In the genomic region with DNA sequence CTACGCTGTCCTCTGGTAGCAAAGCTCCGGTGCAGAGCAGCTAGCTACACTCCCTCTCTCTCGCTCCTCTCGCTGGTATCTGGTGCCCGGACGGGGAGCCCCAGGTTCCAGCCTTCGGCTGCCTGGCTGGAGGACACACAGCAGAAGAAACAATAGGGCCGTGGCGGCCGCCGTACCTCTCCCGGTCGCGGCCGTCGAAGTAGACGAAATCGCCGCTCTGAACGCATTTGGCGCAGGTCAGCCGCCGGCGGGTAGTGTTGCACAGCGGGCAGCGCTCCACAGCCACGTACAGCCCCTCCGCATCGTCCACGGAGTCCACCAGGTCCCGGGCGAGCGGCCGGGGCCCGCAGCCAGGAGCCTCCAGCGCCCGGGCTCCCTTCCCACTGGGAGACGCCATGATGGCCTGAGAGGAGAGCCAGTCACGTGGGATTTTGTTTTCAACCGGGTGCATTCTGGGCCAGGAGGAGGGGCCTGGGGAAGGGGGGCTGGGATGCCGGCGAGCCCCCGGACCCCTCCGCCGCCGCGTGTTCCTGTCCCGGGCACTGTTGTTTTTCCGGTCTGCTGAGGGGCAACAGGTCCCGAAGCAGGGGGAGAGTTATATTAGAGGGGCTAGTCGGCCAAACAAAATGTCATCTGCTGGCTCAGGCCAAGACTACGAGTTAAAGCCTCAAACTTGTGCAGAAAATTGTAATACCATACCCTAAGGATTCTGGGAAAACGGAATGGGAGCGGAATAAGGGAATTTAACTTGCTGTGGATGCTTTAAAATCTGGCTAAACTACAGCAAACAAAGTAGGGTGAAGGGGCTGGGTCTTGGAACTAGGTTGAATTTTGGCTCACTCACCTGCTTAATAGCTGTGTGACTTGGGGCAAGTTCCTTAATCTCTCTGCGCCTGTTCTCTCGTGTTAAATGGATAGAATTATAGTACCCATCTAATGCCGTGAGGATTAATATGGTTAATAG, we compare ENCODE assay signal across 1 cellular context.
TF ChIP-seq lines count a peak whose summit lies in the region.

A gene with protein sequence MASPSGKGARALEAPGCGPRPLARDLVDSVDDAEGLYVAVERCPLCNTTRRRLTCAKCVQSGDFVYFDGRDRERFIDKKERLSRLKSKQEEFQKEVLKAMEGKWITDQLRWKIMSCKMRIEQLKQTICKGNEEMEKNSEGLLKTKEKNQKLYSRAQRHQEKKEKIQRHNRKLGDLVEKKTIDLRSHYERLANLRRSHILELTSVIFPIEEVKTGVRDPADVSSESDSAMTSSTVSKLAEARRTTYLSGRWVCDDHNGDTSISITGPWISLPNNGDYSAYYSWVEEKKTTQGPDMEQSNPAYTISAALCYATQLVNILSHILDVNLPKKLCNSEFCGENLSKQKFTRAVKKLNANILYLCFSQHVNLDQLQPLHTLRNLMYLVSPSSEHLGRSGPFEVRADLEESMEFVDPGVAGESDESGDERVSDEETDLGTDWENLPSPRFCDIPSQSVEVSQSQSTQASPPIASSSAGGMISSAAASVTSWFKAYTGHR (minus strand): TSS at position 405 of the 964 bp plus-strand sequence. CDS start 8 bp downstream, at position 397.

TF ChIP-seq in HepG2, 621 proteins besides CTCF, POLR2A, EP300 and RAD21 (continued from another document and continues in another):
- TF ChIP-seq, protein P1, sequence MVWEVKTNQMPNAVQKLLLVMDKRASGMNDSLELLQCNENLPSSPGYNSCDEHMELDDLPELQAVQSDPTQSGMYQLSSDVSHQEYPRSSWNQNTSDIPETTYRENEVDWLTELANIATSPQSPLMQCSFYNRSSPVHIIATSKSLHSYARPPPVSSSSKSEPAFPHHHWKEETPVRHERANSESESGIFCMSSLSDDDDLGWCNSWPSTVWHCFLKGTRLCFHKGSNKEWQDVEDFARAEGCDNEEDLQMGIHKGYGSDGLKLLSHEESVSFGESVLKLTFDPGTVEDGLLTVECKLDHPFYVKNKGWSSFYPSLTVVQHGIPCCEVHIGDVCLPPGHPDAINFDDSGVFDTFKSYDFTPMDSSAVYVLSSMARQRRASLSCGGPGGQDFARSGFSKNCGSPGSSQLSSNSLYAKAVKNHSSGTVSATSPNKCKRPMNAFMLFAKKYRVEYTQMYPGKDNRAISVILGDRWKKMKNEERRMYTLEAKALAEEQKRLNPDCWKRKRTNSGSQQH (CRISPR knock-in tag; IDR thresholded peaks at IDR 0.05; ENCODE audit: low read depth): peak; percentile 93
- TF ChIP-seq TEAD3 (CRISPR knock-in tag; optimal IDR thresholded peaks at IDR 0.05; ENCODE audit: borderline replicate concordance) (peak; percentile 43), ZNF101 (CRISPR knock-in tag; IDR thresholded peaks at IDR 0.05; ENCODE audit: borderline replicate concordance, low read depth) (no peak), ZNF75D (CRISPR knock-in tag; IDR thresholded peaks at IDR 0.05; ENCODE audit: borderline replicate concordance) (no peak), IKZF1 (IDR thresholded peaks at IDR 0.05) (no peak), CENPX (CRISPR knock-in tag; IDR thresholded peaks at IDR 0.05) (no peak), RARA (CRISPR knock-in tag; IDR thresholded peaks at IDR 0.05) (no peak), ZNF670 (CRISPR knock-in tag; IDR thresholded peaks at IDR 0.05; ENCODE audit: borderline replicate concordance) (no peak), TCF12 (IDR thresholded peaks at IDR 0.05) (no peak), TCF12 (CRISPR knock-in tag; IDR thresholded peaks at IDR 0.05) (no peak), GTF3A (CRISPR knock-in tag; conservative IDR thresholded peaks at IDR 0.05) (no peak), ZNF335 (CRISPR knock-in tag; IDR thresholded peaks at IDR 0.05) (peak; percentile 35; the same call in 1 of the 2 replicates), CC2D1A (CRISPR knock-in tag; IDR thresholded peaks at IDR 0.05) (no peak), ZNF850 (CRISPR knock-in tag; conservative IDR thresholded peaks at IDR 0.05) (no peak), ZFP90 (CRISPR knock-in tag; IDR thresholded peaks at IDR 0.05; ENCODE audit: borderline replicate concordance) (peak; percentile 87; the same call in 1 of the 2 replicates), ZNF766 (CRISPR knock-in tag; IDR thresholded peaks at IDR 0.05; ENCODE audit: borderline replicate concordance) (no peak), HDAC1 (CRISPR knock-in tag; IDR thresholded peaks at IDR 0.05) (peak; percentile 99), ZBTB3 (CRISPR knock-in tag; IDR thresholded peaks at IDR 0.05; ENCODE audit: borderline replicate concordance, low read depth) (no peak), EEA1 (CRISPR knock-in tag; IDR thresholded peaks at IDR 0.05; ENCODE audit: borderline replicate concordance) (0 out of 2 replicates have a peak, but pooled peaks have one; percentile 56), HES4 (CRISPR knock-in tag; IDR thresholded peaks at IDR 0.05; ENCODE audit: borderline replicate concordance) (no peak), ZNF10 (CRISPR knock-in tag; IDR thresholded peaks at IDR 0.05; ENCODE audit: borderline replicate concordance, low read depth) (no peak), FOXK1 (CRISPR knock-in tag; IDR thresholded peaks at IDR 0.05; ENCODE audit: borderline replicate concordance, low read depth) (peak; percentile 100)
- TF ChIP-seq, protein P2, sequence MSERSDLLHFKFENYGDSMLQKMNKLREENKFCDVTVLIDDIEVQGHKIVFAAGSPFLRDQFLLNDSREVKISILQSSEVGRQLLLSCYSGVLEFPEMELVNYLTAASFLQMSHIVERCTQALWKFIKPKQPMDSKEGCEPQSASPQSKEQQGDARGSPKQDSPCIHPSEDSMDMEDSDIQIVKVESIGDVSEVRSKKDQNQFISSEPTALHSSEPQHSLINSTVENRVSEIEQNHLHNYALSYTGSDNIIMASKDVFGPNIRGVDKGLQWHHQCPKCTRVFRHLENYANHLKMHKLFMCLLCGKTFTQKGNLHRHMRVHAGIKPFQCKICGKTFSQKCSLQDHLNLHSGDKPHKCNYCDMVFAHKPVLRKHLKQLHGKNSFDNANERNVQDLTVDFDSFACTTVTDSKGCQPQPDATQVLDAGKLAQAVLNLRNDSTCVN (CRISPR knock-in tag; IDR thresholded peaks at IDR 0.05; ENCODE audit: borderline replicate concordance): no peak; the same call in 1 of the 2 replicates
- TF ChIP-seq, protein P3, sequence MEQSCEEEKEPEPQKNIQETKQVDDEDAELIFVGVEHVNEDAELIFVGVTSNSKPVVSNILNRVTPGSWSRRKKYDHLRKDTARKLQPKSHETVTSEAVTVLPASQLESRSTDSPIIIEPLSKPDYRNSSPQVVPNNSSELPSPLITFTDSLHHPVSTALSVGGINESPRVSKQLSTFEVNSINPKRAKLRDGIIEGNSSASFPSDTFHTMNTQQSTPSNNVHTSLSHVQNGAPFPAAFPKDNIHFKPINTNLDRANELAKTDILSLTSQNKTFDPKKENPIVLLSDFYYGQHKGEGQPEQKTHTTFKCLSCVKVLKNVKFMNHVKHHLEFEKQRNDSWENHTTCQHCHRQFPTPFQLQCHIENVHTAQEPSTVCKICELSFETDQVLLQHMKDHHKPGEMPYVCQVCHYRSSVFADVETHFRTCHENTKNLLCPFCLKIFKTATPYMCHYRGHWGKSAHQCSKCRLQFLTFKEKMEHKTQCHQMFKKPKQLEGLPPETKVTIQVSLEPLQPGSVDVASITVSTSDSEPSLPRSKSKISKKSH (CRISPR knock-in tag; IDR thresholded peaks at IDR 0.05; ENCODE audit: borderline replicate concordance): peak; percentile 84; the same call in 1 of the 2 replicates
- TF ChIP-seq, protein P4, sequence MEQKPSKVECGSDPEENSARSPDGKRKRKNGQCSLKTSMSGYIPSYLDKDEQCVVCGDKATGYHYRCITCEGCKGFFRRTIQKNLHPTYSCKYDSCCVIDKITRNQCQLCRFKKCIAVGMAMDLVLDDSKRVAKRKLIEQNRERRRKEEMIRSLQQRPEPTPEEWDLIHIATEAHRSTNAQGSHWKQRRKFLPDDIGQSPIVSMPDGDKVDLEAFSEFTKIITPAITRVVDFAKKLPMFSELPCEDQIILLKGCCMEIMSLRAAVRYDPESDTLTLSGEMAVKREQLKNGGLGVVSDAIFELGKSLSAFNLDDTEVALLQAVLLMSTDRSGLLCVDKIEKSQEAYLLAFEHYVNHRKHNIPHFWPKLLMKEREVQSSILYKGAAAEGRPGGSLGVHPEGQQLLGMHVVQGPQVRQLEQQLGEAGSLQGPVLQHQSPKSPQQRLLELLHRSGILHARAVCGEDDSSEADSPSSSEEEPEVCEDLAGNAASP (CRISPR knock-in tag; IDR thresholded peaks at IDR 0.05; ENCODE audit: borderline replicate concordance): 0 out of 2 replicates have a peak, but pooled peaks have one; percentile 33
- TF ChIP-seq, protein P5, sequence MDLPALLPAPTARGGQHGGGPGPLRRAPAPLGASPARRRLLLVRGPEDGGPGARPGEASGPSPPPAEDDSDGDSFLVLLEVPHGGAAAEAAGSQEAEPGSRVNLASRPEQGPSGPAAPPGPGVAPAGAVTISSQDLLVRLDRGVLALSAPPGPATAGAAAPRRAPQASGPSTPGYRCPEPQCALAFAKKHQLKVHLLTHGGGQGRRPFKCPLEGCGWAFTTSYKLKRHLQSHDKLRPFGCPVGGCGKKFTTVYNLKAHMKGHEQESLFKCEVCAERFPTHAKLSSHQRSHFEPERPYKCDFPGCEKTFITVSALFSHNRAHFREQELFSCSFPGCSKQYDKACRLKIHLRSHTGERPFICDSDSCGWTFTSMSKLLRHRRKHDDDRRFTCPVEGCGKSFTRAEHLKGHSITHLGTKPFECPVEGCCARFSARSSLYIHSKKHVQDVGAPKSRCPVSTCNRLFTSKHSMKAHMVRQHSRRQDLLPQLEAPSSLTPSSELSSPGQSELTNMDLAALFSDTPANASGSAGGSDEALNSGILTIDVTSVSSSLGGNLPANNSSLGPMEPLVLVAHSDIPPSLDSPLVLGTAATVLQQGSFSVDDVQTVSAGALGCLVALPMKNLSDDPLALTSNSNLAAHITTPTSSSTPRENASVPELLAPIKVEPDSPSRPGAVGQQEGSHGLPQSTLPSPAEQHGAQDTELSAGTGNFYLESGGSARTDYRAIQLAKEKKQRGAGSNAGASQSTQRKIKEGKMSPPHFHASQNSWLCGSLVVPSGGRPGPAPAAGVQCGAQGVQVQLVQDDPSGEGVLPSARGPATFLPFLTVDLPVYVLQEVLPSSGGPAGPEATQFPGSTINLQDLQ (CRISPR knock-in tag; IDR thresholded peaks at IDR 0.05): no peak
- TF ChIP-seq, protein P6, sequence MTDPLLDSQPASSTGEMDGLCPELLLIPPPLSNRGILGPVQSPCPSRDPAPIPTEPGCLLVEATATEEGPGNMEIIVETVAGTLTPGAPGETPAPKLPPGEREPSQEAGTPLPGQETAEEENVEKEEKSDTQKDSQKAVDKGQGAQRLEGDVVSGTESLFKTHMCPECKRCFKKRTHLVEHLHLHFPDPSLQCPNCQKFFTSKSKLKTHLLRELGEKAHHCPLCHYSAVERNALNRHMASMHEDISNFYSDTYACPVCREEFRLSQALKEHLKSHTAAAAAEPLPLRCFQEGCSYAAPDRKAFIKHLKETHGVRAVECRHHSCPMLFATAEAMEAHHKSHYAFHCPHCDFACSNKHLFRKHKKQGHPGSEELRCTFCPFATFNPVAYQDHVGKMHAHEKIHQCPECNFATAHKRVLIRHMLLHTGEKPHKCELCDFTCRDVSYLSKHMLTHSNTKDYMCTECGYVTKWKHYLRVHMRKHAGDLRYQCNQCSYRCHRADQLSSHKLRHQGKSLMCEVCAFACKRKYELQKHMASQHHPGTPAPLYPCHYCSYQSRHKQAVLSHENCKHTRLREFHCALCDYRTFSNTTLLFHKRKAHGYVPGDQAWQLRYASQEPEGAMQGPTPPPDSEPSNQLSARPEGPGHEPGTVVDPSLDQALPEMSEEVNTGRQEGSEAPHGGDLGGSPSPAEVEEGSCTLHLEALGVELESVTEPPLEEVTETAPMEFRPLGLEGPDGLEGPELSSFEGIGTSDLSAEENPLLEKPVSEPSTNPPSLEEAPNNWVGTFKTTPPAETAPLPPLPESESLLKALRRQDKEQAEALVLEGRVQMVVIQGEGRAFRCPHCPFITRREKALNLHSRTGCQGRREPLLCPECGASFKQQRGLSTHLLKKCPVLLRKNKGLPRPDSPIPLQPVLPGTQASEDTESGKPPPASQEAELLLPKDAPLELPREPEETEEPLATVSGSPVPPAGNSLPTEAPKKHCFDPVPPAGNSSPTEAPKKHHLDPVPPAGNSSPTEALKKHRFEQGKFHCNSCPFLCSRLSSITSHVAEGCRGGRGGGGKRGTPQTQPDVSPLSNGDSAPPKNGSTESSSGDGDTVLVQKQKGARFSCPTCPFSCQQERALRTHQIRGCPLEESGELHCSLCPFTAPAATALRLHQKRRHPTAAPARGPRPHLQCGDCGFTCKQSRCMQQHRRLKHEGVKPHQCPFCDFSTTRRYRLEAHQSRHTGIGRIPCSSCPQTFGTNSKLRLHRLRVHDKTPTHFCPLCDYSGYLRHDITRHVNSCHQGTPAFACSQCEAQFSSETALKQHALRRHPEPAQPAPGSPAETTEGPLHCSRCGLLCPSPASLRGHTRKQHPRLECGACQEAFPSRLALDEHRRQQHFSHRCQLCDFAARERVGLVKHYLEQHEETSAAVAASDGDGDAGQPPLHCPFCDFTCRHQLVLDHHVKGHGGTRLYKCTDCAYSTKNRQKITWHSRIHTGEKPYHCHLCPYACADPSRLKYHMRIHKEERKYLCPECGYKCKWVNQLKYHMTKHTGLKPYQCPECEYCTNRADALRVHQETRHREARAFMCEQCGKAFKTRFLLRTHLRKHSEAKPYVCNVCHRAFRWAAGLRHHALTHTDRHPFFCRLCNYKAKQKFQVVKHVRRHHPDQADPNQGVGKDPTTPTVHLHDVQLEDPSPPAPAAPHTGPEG (CRISPR knock-in tag; IDR thresholded peaks at IDR 0.05): 0 out of 2 replicates have a peak, but pooled peaks have one; percentile 71
- TF ChIP-seq, protein P7, sequence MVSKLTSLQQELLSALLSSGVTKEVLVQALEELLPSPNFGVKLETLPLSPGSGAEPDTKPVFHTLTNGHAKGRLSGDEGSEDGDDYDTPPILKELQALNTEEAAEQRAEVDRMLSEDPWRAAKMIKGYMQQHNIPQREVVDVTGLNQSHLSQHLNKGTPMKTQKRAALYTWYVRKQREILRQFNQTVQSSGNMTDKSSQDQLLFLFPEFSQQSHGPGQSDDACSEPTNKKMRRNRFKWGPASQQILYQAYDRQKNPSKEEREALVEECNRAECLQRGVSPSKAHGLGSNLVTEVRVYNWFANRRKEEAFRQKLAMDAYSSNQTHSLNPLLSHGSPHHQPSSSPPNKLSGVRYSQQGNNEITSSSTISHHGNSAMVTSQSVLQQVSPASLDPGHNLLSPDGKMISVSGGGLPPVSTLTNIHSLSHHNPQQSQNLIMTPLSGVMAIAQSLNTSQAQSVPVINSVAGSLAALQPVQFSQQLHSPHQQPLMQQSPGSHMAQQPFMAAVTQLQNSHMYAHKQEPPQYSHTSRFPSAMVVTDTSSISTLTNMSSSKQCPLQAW (CRISPR knock-in tag; IDR thresholded peaks at IDR 0.05): peak; percentile 58
- TF ChIP-seq, protein P8, sequence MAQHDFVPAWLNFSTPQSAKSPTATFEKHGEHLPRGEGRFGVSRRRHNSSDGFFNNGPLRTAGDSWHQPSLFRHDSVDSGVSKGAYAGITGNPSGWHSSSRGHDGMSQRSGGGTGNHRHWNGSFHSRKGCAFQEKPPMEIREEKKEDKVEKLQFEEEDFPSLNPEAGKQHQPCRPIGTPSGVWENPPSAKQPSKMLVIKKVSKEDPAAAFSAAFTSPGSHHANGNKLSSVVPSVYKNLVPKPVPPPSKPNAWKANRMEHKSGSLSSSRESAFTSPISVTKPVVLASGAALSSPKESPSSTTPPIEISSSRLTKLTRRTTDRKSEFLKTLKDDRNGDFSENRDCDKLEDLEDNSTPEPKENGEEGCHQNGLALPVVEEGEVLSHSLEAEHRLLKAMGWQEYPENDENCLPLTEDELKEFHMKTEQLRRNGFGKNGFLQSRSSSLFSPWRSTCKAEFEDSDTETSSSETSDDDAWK (CRISPR knock-in tag; IDR thresholded peaks at IDR 0.05): no peak
